25 cellular contexts compared by ENCODE assay signal in the genomic region with DNA sequence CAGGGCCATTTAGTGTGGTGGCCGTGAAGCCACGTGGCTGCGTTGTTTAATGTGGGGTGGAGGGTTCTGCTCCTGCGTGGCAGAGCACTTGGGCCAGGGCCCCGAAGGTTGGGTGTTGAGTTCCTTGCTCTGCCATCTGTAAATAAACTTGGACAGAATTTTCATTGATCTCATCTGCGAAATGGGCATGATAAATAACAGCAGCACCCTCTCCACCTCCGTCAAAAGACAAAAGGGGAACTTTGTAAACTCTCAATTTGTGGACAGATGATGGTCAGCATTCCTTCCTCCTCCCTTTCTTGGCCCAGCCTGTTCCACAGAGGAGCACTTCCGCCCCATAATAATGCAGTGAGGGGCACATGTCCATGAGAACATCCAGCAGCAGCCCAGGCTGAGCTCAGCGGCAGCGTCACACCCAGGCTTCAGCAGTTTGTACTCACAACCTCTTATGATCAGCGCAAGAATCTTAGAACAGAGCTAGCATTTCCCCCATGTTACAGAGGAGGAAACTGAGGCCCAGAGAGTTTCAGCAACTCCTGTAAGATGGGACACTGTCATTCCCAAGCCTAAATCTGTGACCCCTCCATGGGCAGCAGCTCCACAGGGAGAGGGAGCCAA.
"Had no signal": no experiment of that assay in that cellular context is flagged by ENCODE, and none has a peak within 500 bp of the region (broad histone marks: within the 10 kb centered on the region; RNA-seq: fewer than 3 reads in every experiment).

No MANE protein-coding gene starts in this region.

- H3K36me3 Mint-ChIP-seq: activated naive CD8-positive, alpha-beta T cell treated with anti-CD3 and anti-CD28 coated beads for 36 hours; stimulated activated naive B cell treated with anti-CD40 and anti-IgM and Interleukin-4, amounts not matched to agents 10 μg/mL and 1 μg/mL and 100 μg/mL, for 72 hours had no signal

- DNase-seq: activated CD4-positive, alpha-beta T cell treated with anti-CD3 and anti-CD28 coated beads for 36 hours; activated CD4-positive, CD25-positive, alpha-beta regulatory T cell; activated CD8-positive, alpha-beta T cell treated with anti-CD3 and anti-CD28 coated beads, Interleukin-2, amount 10 ng/mL, durations not matched to agents 7 days and 5 days; activated naive CD4-positive, alpha-beta T cell; activated naive CD8-positive, alpha-beta T cell treated with anti-CD3 and anti-CD28 coated beads for 36 hours; activated T-cell treated with anti-CD3 and anti-CD28 coated beads, Interleukin-2, amount 50 U/mL, for 48 hours; body of pancreas; cerebellar nuclear complex; endodermal cell; foreskin keratinocyte; heart right ventricle; kidney glomerular epithelial cell; mesendoderm; nephron progenitor cell; stimulated activated naive B cell treated with anti-CD40 and anti-IgM and Interleukin-4, amounts not matched to agents 10 μg/mL and 1 μg/mL and 100 μg/mL, for 72 hours; thyroid gland had no signal

- H3K4me3 Mint-ChIP-seq: activated CD4-positive, alpha-beta T cell treated with anti-CD3 and anti-CD28 coated beads for 36 hours; activated CD8-positive, alpha-beta memory T cell treated with anti-CD3 and anti-CD28 coated beads, Interleukin-2, amount 10 ng/mL, durations not matched to agents 7 days and 5 days; activated CD8-positive, alpha-beta T cell treated with anti-CD3 and anti-CD28 coated beads, Interleukin-2, amount 10 ng/mL, durations not matched to agents 7 days and 5 days; activated naive CD8-positive, alpha-beta T cell treated with anti-CD3 and anti-CD28 coated beads for 36 hours; endodermal cell; nephron progenitor cell; stimulated activated naive B cell treated with anti-CD40 and anti-IgM and Interleukin-4, amounts not matched to agents 10 μg/mL and 1 μg/mL and 100 μg/mL, for 72 hours had no signal

- H3K27ac ChIP-seq: adrenal gland, body of pancreas, foreskin keratinocyte, heart right ventricle, left lung, parathyroid adenoma, right lobe of liver, skin epidermis, stomach, thyroid gland had no signal

- H3K4me1 ChIP-seq: adrenal gland, body of pancreas, foreskin keratinocyte, heart right ventricle, left lung, parathyroid adenoma, right lobe of liver, stomach, thyroid gland had no signal

- H3K27me3 Mint-ChIP-seq: activated CD8-positive, alpha-beta memory T cell treated with anti-CD3 and anti-CD28 coated beads, Interleukin-2, amount 10 ng/mL, durations not matched to agents 7 days and 5 days had no signal

- H3K27me3 ChIP-seq: adrenal gland, body of pancreas, foreskin keratinocyte, right lobe of liver, thyroid gland had no signal

- H3K27ac Mint-ChIP-seq: activated CD4-positive, alpha-beta T cell treated with anti-CD3 and anti-CD28 coated beads for 36 hours; activated CD8-positive, alpha-beta memory T cell treated with anti-CD3 and anti-CD28 coated beads, Interleukin-2, amount 10 ng/mL, durations not matched to agents 7 days and 5 days; activated CD8-positive, alpha-beta T cell treated with anti-CD3 and anti-CD28 coated beads, Interleukin-2, amount 10 ng/mL, durations not matched to agents 7 days and 5 days; activated naive CD8-positive, alpha-beta T cell treated with anti-CD3 and anti-CD28 coated beads for 36 hours; endodermal cell; nephron progenitor cell; stimulated activated naive B cell treated with anti-CD40 and anti-IgM and Interleukin-4, amounts not matched to agents 10 μg/mL and 1 μg/mL and 100 μg/mL, for 72 hours had no signal

- H3K36me3 ChIP-seq: adrenal gland, heart right ventricle, left lung, right lobe of liver, stomach, thyroid gland had no signal

- H3K4me1 Mint-ChIP-seq: activated CD4-positive, alpha-beta T cell treated with anti-CD3 and anti-CD28 coated beads for 36 hours; activated CD8-positive, alpha-beta memory T cell treated with anti-CD3 and anti-CD28 coated beads, Interleukin-2, amount 10 ng/mL, durations not matched to agents 7 days and 5 days; activated naive CD8-positive, alpha-beta T cell treated with anti-CD3 and anti-CD28 coated beads for 36 hours; endodermal cell had no signal

- H3K9me3 ChIP-seq: adrenal gland, body of pancreas, heart right ventricle, left lung, mucosa of descending colon, right lobe of liver, thyroid gland had no signal

- H3K4me3 ChIP-seq: adrenal gland, body of pancreas, heart right ventricle, left lung, lung, mucosa of descending colon, right lobe of liver, skin epidermis, stomach, thyroid gland had no signal

- H3K9me3 Mint-ChIP-seq: endodermal cell, nephron progenitor cell had no signal
